In genomic region chr3:149443545-149443912, GRCh38 we compare ENCODE assay signal across 1 cellular context.
TF ChIP-seq lines count a peak whose summit lies in the region.

No MANE protein-coding gene starts in this region.

TF ChIP-seq in SK-N-SH, 30 proteins besides CTCF, POLR2A, EP300 and RAD21 (continued from another document):
- TF ChIP-seq, protein P1, sequence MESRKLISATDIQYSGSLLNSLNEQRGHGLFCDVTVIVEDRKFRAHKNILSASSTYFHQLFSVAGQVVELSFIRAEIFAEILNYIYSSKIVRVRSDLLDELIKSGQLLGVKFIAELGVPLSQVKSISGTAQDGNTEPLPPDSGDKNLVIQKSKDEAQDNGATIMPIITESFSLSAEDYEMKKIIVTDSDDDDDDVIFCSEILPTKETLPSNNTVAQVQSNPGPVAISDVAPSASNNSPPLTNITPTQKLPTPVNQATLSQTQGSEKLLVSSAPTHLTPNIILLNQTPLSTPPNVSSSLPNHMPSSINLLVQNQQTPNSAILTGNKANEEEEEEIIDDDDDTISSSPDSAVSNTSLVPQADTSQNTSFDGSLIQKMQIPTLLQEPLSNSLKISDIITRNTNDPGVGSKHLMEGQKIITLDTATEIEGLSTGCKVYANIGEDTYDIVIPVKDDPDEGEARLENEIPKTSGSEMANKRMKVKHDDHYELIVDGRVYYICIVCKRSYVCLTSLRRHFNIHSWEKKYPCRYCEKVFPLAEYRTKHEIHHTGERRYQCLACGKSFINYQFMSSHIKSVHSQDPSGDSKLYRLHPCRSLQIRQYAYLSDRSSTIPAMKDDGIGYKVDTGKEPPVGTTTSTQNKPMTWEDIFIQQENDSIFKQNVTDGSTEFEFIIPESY (IDR thresholded peaks at IDR 0.05; ENCODE audit: borderline replicate concordance, low read depth): no peak
- no peak for TF ChIP-seq ELF1 (IDR thresholded peaks at IDR 0.05)
- TF ChIP-seq NFIC (IDR thresholded peaks at IDR 0.05; ENCODE audit: borderline replicate concordance): no peak
- no peak for TF ChIP-seq FOXJ3 (CRISPR knock-in tag; IDR thresholded peaks at IDR 0.05)
